In the genomic region with DNA sequence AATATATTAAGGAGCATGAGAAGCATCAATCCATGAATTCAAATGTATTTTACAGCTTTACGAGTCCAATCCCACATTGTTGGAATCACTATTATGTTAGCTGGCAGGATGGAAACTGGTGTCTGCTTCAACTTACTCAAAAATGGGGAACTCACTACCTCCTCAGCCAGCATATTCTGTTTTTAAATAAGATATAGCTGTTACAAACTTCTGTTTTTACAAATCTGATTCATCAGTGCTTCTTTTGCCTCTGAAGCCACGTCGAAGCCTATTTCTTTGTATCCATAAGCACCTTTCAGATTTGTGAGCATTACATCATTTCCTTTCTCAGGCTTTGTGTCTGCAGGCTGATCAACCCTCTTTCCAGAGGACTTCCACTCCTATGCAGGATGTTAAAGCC, we compare ENCODE assay signal across 17 cellular contexts.
DNase-seq lines count a peak whose midpoint lies in the region; ATAC-seq, FAIRE-seq and TF ChIP-seq lines count a peak whose summit lies in the region.
"Had no signal": no experiment of that assay in that cellular context is flagged by ENCODE, and none has a peak within 500 bp of the region (broad histone marks: within the 10 kb centered on the region; RNA-seq: fewer than 3 reads in every experiment).

No MANE protein-coding gene starts in this region.

- H3K4me3 Mint-ChIP-seq in WTC11: no peak overlapping the region

- no peak for TF ChIP-seq CTCF in PC-3 (conservative IDR thresholded peaks at IDR 0.05; ENCODE audit: low read depth, low read length)
- TF ChIP-seq CTCF in keratinocyte (optimal IDR thresholded peaks at IDR 0.05 in 1 of 3, IDR thresholded peaks at IDR 0.05 in 1 of 3, conservative IDR thresholded peaks at IDR 0.05 in 1 of 3; ENCODE audit: extremely low read depth in 1 of 3, insufficient read depth in 2 of 3, low read length in 3 of 3): no peak
- TF ChIP-seq CTCF in WTC11 (IDR thresholded peaks at IDR 0.05): no peak

- peak; percentile 33 for DNase-seq in DMS153 (lab: John Stamatoyannopoulos, UW)
- DNase-seq in DMS153 treated with DMSO at 0.1 percent for 48 hours (lab: John Stamatoyannopoulos, UW; ENCODE audit: unreplicated experiment): no peak
- peak; percentile 15 for DNase-seq in PC-3
- DNase-seq in keratinocyte (ENCODE audit: low read depth, low spot score): no peak
- DNase-seq in WTC11 (ENCODE audit: low spot score): no peak
- DNase-seq in NCI-H2107 (lab: John Stamatoyannopoulos, UW): no peak
- no peak for DNase-seq in nucleus accumbens (lab: John Stamatoyannopoulos, UW)
- DNase-seq: activated CD4-positive, alpha-beta T cell treated with anti-CD3 and anti-CD28 coated beads for 48 hours; activated naive CD4-positive, alpha-beta T cell treated with Interleukin-2 at 50 U/mL for 16 hours; NCI-H1930; NK-92 treated with Interleukin-12 subunit alpha and Interleukin-12 subunit beta, amount 100 ng/mL, for 24 hours; stimulated activated CD4-positive, alpha-beta T cell treated with anti-CD3 and anti-CD28 coated beads, Interleukin-12 subunit alpha, Interleukin-12 subunit beta, amount 100 ng/mL, for 4 hours; transverse colon had no signal

- H3K9me1 ChIP-seq in keratinocyte (ENCODE audit: control insufficient read depth, extremely low read depth, insufficient read depth, low read length): no peaks in the 10 kb centered on the region

- no peaks in the 10 kb centered on the region for H3K9me3 Mint-ChIP-seq in WTC11

- H3K4me2 ChIP-seq in PC-3 (ENCODE audit: low read length) (no peak overlapping the region), keratinocyte (ENCODE audit: control insufficient read depth, extremely low read depth, insufficient read depth, low read depth, low read length) (no peak overlapping the region)

- no peak overlapping the region for H3K4me3 ChIP-seq in PC-3 (ENCODE audit: low read length)
- no peak overlapping the region for H3K4me3 ChIP-seq in keratinocyte (ENCODE audit: control insufficient read depth in 2 of 3, extremely low read depth in 1 of 3, insufficient read depth in 2 of 3, low read depth in 1 of 3, low read length in 3 of 3)
- H3K4me3 ChIP-seq: lung, transverse colon had no signal

- H3K27me3 Mint-ChIP-seq in WTC11 (ENCODE audit: low read depth): no peaks in the 10 kb centered on the region

- H3K4me1 ChIP-seq in PC-3 (ENCODE audit: insufficient read depth, low read length) (peaks cover 50% of the 10 kb centered on the region), keratinocyte (ENCODE audit: control insufficient read depth, extremely low read depth, insufficient read depth, low read length) (peaks cover 44% of the 10 kb centered on the region)

- FAIRE-seq in keratinocyte (lab: Jason Lieb, UNC): peak; percentile 97

- H3K79me2 ChIP-seq in PC-3 (ENCODE audit: low read length): no peaks in the 10 kb centered on the region
- no peaks in the 10 kb centered on the region for H3K79me2 ChIP-seq in keratinocyte (ENCODE audit: control insufficient read depth, insufficient read depth, low read length)

- CTCF ChIA-PET in PC-3 (lab: Charles Lee): no interaction called here
- CTCF ChIA-PET in WTC11 (lab: Charles Lee): no interaction called here

- dilution Hi-C loops in keratinocyte (cut with MboI; ENCODE audit: extremely low pct_ligation_motif_present, low sequenced_read_pairs): no loop called here

- H3K36me3 ChIP-seq in PC-3 (ENCODE audit: low read depth, low read length) (no peaks in the 10 kb centered on the region), keratinocyte (ENCODE audit: control insufficient read depth in 2 of 2, extremely low read depth in 1 of 2, insufficient read depth in 2 of 2, low read length in 2 of 2) (no peaks in the 10 kb centered on the region)
- H3K36me3 ChIP-seq: neutrophil, transverse colon had no signal

- intact Hi-C loops in PC-3 (cut with micrococcal nuclease): loop anchor here (1.0 to 10.0 kb wide), 4 partner anchors 27 to 435 kb away; no protein-coding TSS in a partner anchor

- H3K9ac ChIP-seq in PC-3 (ENCODE audit: low read length) (no peak overlapping the region), keratinocyte (ENCODE audit: control insufficient read depth, extremely low read depth, insufficient read depth, low read length) (no peak overlapping the region)

- H3K4me1 Mint-ChIP-seq in WTC11: peaks cover 6% of the 10 kb centered on the region

- no peak overlapping the region for H2AFZ ChIP-seq in PC-3 (ENCODE audit: low read length)
- H2AFZ ChIP-seq in keratinocyte (ENCODE audit: control insufficient read depth, low read length): peak overlapping the region; percentile 46

- BruUV-seq in PC-3 (replicated peaks; lab: Mats Ljungman, UMichigan): no TSS peak

- H3K9me3 ChIP-seq in PC-3 (ENCODE audit: low read length) (no peaks in the 10 kb centered on the region), keratinocyte (ENCODE audit: control insufficient read depth, low read depth, low read length) (no peaks in the 10 kb centered on the region)
- H3K9me3 ChIP-seq: neutrophil, transverse colon had no signal

- H3F3A ChIP-seq in PC-3 (ENCODE audit: low read length, unreplicated experiment): no peaks in the 10 kb centered on the region

- ATAC-seq in GM21576 (IDR thresholded peaks at IDR 0.05; ENCODE audit: unreplicated experiment) (peak; percentile 55), PC-3 (no peak), WTC11 (no peak)

- H3K27ac Mint-ChIP-seq in WTC11: no peak overlapping the region

- H3K27me3 ChIP-seq in PC-3 (ENCODE audit: low read length): no peaks in the 10 kb centered on the region
- no peaks in the 10 kb centered on the region for H3K27me3 ChIP-seq in keratinocyte (ENCODE audit: control insufficient read depth, extremely low read depth, insufficient read depth, low read length)
- H3K27me3 ChIP-seq: neutrophil, transverse colon had no signal

- H3K27ac ChIP-seq in PC-3 (ENCODE audit: low read length) (peak overlapping the region; percentile 78; the same call in 1 of the 2 replicates), keratinocyte (ENCODE audit: control insufficient read depth, insufficient read depth, low read length) (peak overlapping the region; percentile 95)
- H3K27ac ChIP-seq: 22Rv1, neutrophil had no signal

- H3K9me2 ChIP-seq in PC-3 (replicated peaks; ENCODE audit: low read length): no peaks in the 10 kb centered on the region

- H4K20me1 ChIP-seq in PC-3 (ENCODE audit: low read length) (no peaks in the 10 kb centered on the region), keratinocyte (ENCODE audit: control insufficient read depth, extremely low read depth, insufficient read depth, low read length) (no peaks in the 10 kb centered on the region)

- H3K36me3 Mint-ChIP-seq in WTC11: no peaks in the 10 kb centered on the region

- POLR2A ChIA-PET in PC-3 (lab: Charles Lee; ENCODE audit: unreplicated experiment): no interaction called here
- POLR2A ChIA-PET in WTC11 (lab: Charles Lee): no interaction called here

TF ChIP-seq in WTC11, 78 proteins besides CTCF, POLR2A, EP300 and RAD21:
- TF ChIP-seq HMGA2 (CRISPR knock-in tag; IDR thresholded peaks at IDR 0.05) (no peak), SP1 (CRISPR knock-in tag; conservative IDR thresholded peaks at IDR 0.05) (no peak), ZNF263 (CRISPR knock-in tag; IDR thresholded peaks at IDR 0.05; ENCODE audit: low read depth) (no peak), ZNF671 (CRISPR knock-in tag; IDR thresholded peaks at IDR 0.05) (no peak)
- TF ChIP-seq, protein P1, sequence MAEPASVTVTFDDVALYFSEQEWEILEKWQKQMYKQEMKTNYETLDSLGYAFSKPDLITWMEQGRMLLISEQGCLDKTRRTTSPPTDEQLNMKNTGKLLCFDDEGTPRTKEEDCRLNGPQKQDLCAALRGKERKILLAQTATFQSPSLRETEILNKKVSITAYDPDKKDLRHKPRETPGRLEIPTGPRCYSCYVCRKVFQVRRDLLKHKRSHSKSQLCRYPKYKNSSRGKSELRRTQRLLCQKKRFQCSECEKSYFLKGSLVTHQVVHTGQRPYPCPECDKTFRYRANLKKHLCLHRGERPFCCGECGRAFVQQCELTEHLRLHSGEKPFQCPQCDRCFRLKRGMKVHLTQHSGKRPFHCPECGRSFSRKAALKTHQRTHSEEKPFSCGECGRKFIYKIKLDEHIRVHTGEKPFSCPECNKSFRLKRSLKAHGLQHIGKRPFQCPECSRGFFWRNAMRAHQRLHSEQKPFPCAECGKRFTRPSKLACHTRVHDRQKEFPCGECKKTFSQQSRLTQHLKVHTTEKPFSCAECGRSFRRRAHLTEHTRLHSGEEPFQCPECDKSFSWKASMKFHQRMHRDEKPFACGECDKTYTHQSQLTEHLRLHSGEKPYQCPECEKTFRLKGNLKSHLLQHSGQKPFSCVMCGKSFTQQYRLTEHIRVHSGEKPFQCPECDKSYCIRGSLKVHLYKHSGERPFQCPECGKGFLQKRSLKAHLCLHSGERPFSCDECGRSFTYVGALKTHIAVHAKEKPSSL (CRISPR knock-in tag; conservative IDR thresholded peaks at IDR 0.05): no peak

Comparison
In these comparisons a context has a peak if more than half of its experiments do, and no peak if none do; other contexts are left out.
1. DNase-seq: peak in DMS153 (single experiment) and PC-3 (single experiment); none in DMS153 treated with DMSO at 0.1 percent for 48 hours (single experiment), keratinocyte (single experiment), WTC11 (single experiment), NCI-H2107 (single experiment) and nucleus accumbens (0 of 56).